8 cellular contexts compared by ENCODE assay signal in the genomic region with DNA sequence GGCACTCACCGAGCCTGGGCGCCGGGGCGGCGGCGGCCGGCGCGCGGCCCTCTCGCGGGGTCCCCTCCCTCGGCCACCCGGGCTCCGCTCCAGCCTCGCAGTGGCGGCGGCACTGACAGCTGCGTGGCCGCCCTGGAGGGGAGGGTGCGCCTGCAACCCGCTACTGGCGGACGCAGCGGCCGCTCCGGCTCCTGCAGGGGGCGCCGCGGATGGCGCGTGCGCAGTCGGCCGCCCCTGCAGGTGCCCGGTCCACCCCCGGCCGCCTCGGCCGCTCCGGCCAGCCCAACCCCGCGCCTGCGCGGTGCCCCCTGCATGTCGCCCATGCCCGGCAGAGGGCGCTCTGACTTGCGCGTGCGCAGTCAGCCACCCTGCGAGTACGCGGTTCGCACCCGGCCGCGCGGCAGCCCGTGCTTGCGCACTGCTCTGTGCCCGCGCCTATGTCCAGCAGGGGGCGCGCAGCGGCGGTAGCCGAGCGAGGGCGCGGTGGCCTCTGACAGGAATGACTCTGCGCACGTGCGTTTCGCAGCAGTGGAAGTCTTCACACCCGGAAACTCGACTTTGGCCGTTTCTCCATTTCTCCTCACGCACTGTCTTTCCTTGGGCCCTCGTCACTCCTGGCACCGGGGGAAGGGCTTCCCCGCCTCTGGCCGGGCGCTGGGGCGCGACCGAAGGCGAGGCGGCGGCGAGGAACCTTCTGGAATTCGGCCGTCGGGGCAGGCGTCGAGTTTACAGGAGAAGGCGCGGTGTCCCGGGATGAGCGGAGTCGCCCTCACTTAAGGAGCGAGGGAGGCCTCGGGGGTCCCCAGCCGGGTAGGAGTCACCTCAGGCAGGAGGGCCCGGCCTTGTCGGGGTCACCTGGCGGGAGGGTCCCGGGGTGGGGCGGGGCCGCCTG. TPM values are rescaled to one million over a fixed set of nuclear protein-coding genes. Genes with fewer than 3 reads are reported as not detected.
A peak's percentile ranks its signal among the peaks of the same experiment; 100 is the strongest.
DNase-seq lines count a peak whose midpoint lies in the region; ATAC-seq and TF ChIP-seq lines count a peak whose summit lies in the region.

A gene (minus strand): TSS at position 165 of the 892 bp plus-strand sequence. CDS start 14,262 bp downstream, outside the sequence.

- in situ Hi-C loops in Panc1 (cut with HindIII; ENCODE audit: low pct_unique_long_range_greater_than_20kb, low sequenced_read_pairs): no loop called here

- peak within 1 kb of the TSS; percentile 99 for H2AFZ ChIP-seq in KMS-11 (ENCODE audit: low read depth)
- peak within 1 kb of the TSS; percentile 31 for H2AFZ ChIP-seq in fibroblast of lung (ENCODE audit: low read length)

- H3F3A ChIP-seq in DOHH2 (ENCODE audit: control insufficient read depth, insufficient read depth): peaks cover 5% of the 10 kb centered on the region; the same call in 1 of the 2 replicates

- no peaks in the 10 kb centered on the region for H3K36me3 ChIP-seq in DOHH2 (ENCODE audit: control insufficient read depth, low read length)
- H3K36me3 ChIP-seq in KMS-11 (ENCODE audit: insufficient read depth): no peaks in the 10 kb centered on the region
- H3K36me3 ChIP-seq in Panc1 (ENCODE audit: control insufficient read depth, insufficient read depth, low read length): no peaks in the 10 kb centered on the region
- no peaks in the 10 kb centered on the region for H3K36me3 ChIP-seq in fibroblast of lung (ENCODE audit: control insufficient read depth, insufficient read depth, low read length)

- no TSS peak for BruUV-seq in Panc1 (replicated peaks; lab: Mats Ljungman, UMichigan)

- peaks cover 30% of the 10 kb centered on the region for H3K4me1 Mint-ChIP-seq in activated T-helper 1 cell treated with anti-CD3 and anti-CD28 coated beads, Interleukin-12 subunit alpha, Interleukin-12 subunit beta, Interleukin-2, Interleukin-4 antibody, amounts not matched to agents 30 ng/mL and 10 ng/mL and 1 ng/mL, durations not matched to agents 14 hours and 24 hours and 36 hours (ENCODE audit: low read depth)
- H3K4me1 Mint-ChIP-seq in naive thymus-derived CD8-positive, alpha-beta T cell: peaks cover 5 to 21% (median 12%) of the 10 kb centered on the region in 4 donors
- peaks cover 11 to 13% of the 10 kb centered on the region in 2 donors for H3K4me1 Mint-ChIP-seq in stimulated activated naive B cell treated with anti-CD40 and anti-IgM and Interleukin-4, amounts not matched to agents 10 μg/mL and 1 μg/mL and 100 μg/mL, for 72 hours

- no peaks in the 10 kb centered on the region for H4K20me1 ChIP-seq in DOHH2 (ENCODE audit: control insufficient read depth, insufficient read depth, low read depth, low read length)
- H4K20me1 ChIP-seq in KMS-11 (ENCODE audit: insufficient read depth): no peaks in the 10 kb centered on the region
- H4K20me1 ChIP-seq in fibroblast of lung (ENCODE audit: control insufficient read depth, extremely low read depth, insufficient read depth, low read length): no peaks in the 10 kb centered on the region

- H3K27ac Mint-ChIP-seq in activated T-helper 1 cell treated with anti-CD3 and anti-CD28 coated beads, Interleukin-12 subunit alpha, Interleukin-12 subunit beta, Interleukin-2, Interleukin-4 antibody, amounts not matched to agents 30 ng/mL and 10 ng/mL and 1 ng/mL, durations not matched to agents 14 hours and 24 hours and 36 hours: peak within 1 kb of the TSS; percentile 7
- H3K27ac Mint-ChIP-seq in naive thymus-derived CD8-positive, alpha-beta T cell: peak within 1 kb of the TSS in 9 of 10 donors; percentile 56 to 84 (median 75)
- peak within 1 kb of the TSS; percentile 92 for H3K27ac Mint-ChIP-seq in stimulated activated naive B cell treated with anti-CD40 and anti-IgM and Interleukin-4, amounts not matched to agents 10 μg/mL and 1 μg/mL and 100 μg/mL, for 72 hours

- no peaks in the 10 kb centered on the region for H3K79me2 ChIP-seq in DOHH2 (ENCODE audit: control insufficient read depth, low read length)
- H3K79me2 ChIP-seq in KMS-11 (ENCODE audit: insufficient read depth, low read depth): peaks cover 11% of the 10 kb centered on the region; the same call in 1 of the 2 replicates
- no peaks in the 10 kb centered on the region for H3K79me2 ChIP-seq in fibroblast of lung (ENCODE audit: control insufficient read depth, insufficient read depth, low read length)

- H3K4me2 ChIP-seq in DOHH2 (ENCODE audit: low read length) (peak within 1 kb of the TSS; percentile 94), KMS-11 (peak within 1 kb of the TSS; percentile 85), fibroblast of lung (ENCODE audit: extremely low read depth, insufficient read depth, low read length) (peak within 1 kb of the TSS; percentile 74)

- H3K4me3 Mint-ChIP-seq in activated T-helper 1 cell treated with anti-CD3 and anti-CD28 coated beads, Interleukin-12 subunit alpha, Interleukin-12 subunit beta, Interleukin-2, Interleukin-4 antibody, amounts not matched to agents 30 ng/mL and 10 ng/mL and 1 ng/mL, durations not matched to agents 14 hours and 24 hours and 36 hours: peak within 1 kb of the TSS; percentile 90
- peak within 1 kb of the TSS; percentile 75 to 91 (median 86) for H3K4me3 Mint-ChIP-seq in naive thymus-derived CD8-positive, alpha-beta T cell
- peak within 1 kb of the TSS; percentile 83 for H3K4me3 Mint-ChIP-seq in stimulated activated naive B cell treated with anti-CD40 and anti-IgM and Interleukin-4, amounts not matched to agents 10 μg/mL and 1 μg/mL and 100 μg/mL, for 72 hours

- H3K36me3 Mint-ChIP-seq in activated T-helper 1 cell treated with anti-CD3 and anti-CD28 coated beads, Interleukin-12 subunit alpha, Interleukin-12 subunit beta, Interleukin-2, Interleukin-4 antibody, amounts not matched to agents 30 ng/mL and 10 ng/mL and 1 ng/mL, durations not matched to agents 14 hours and 24 hours and 36 hours (ENCODE audit: low read depth): peaks cover 3% of the 10 kb centered on the region
- H3K36me3 Mint-ChIP-seq in naive thymus-derived CD8-positive, alpha-beta T cell: no peaks in the 10 kb centered on the region
- H3K36me3 Mint-ChIP-seq in stimulated activated naive B cell treated with anti-CD40 and anti-IgM and Interleukin-4, amounts not matched to agents 10 μg/mL and 1 μg/mL and 100 μg/mL, for 72 hours: peaks cover 3% of the 10 kb centered on the region in 2 donors

- H3K4me1 ChIP-seq in DOHH2 (ENCODE audit: control insufficient read depth, low read length) (peaks cover 13% of the 10 kb centered on the region), KMS-11 (ENCODE audit: low read depth, poor library complexity, severe bottlenecking) (peaks cover 19% of the 10 kb centered on the region), Panc1 (ENCODE audit: control insufficient read depth, insufficient read depth, low read length) (peaks cover 18% of the 10 kb centered on the region), fibroblast of lung (ENCODE audit: control insufficient read depth, extremely low read depth, insufficient read depth, low read length) (peaks cover 2% of the 10 kb centered on the region)

- H3K9me3 Mint-ChIP-seq in activated T-helper 1 cell treated with anti-CD3 and anti-CD28 coated beads, Interleukin-12 subunit alpha, Interleukin-12 subunit beta, Interleukin-2, Interleukin-4 antibody, amounts not matched to agents 30 ng/mL and 10 ng/mL and 1 ng/mL, durations not matched to agents 14 hours and 24 hours and 36 hours: no peaks in the 10 kb centered on the region
- no peaks in the 10 kb centered on the region for H3K9me3 Mint-ChIP-seq in naive thymus-derived CD8-positive, alpha-beta T cell
- no peaks in the 10 kb centered on the region for H3K9me3 Mint-ChIP-seq in stimulated activated naive B cell treated with anti-CD40 and anti-IgM and Interleukin-4, amounts not matched to agents 10 μg/mL and 1 μg/mL and 100 μg/mL, for 72 hours

- peak within 1 kb of the TSS; percentile 71 for H3K9ac ChIP-seq in KMS-11
- H3K9ac ChIP-seq in fibroblast of lung (ENCODE audit: insufficient read depth, low read length): no peak within 1 kb of the TSS

- H3K9me3 ChIP-seq in DOHH2 (ENCODE audit: control insufficient read depth, insufficient read depth, low read length): no peaks in the 10 kb centered on the region
- no peaks in the 10 kb centered on the region for H3K9me3 ChIP-seq in Panc1 (ENCODE audit: control insufficient read depth, insufficient read depth, low read depth, low read length)
- H3K9me3 ChIP-seq in fibroblast of lung (ENCODE audit: control insufficient read depth, insufficient read depth, low read depth, low read length): no peaks in the 10 kb centered on the region

- H3K4me3 ChIP-seq in DOHH2 (ENCODE audit: low read length) (peak within 1 kb of the TSS; percentile 83), KMS-11 (IDR thresholded peaks at IDR 0.05; ENCODE audit: insufficient read depth, low read depth, low read length) (no peak within 1 kb of the TSS), Panc1 (ENCODE audit: low read depth in 2 of 2, low read length in 2 of 2) (peak within 1 kb of the TSS; percentile 73 to 79), fibroblast of lung (replicated peaks in 1 of 4; ENCODE audit: control extremely low read depth in 1 of 4, insufficient read depth in 1 of 4, low read depth in 3 of 4, low read length in 4 of 4) (peak within 1 kb of the TSS; percentile 44 to 71 (median 68))

- no peak within 1 kb of the TSS for H3K27ac ChIP-seq in DOHH2 (ENCODE audit: low read depth, low read length)
- H3K27ac ChIP-seq in KMS-11: peak within 1 kb of the TSS; percentile 34; the same call in 1 of the 2 replicates
- H3K27ac ChIP-seq in Panc1 (ENCODE audit: low read length): peak within 1 kb of the TSS; percentile 86
- no peak within 1 kb of the TSS for H3K27ac ChIP-seq in fibroblast of lung (ENCODE audit: insufficient read depth, low read length)

- DNase-seq in Panc1 (ENCODE audit: low read depth, low spot score): peak; percentile 83
- peak; percentile 98 for DNase-seq in activated T-helper 1 cell treated with anti-CD3 and anti-CD28 coated beads, Interleukin-12 subunit alpha, Interleukin-12 subunit beta, Interleukin-2, Interleukin-4 antibody, amounts not matched to agents 30 ng/mL and 10 ng/mL and 1 ng/mL, durations not matched to agents 14 hours and 24 hours and 36 hours (ENCODE audit: low spot score)
- peak; percentile 73 to 87 for DNase-seq in fibroblast of lung (ENCODE audit: low read depth in 2 of 2)
- DNase-seq in naive thymus-derived CD8-positive, alpha-beta T cell: peak; percentile 86 to 97 (median 94)
- peak; percentile 98 for DNase-seq in stimulated activated naive B cell treated with anti-CD40 and anti-IgM and Interleukin-4, amounts not matched to agents 10 μg/mL and 1 μg/mL and 100 μg/mL, for 72 hours

- TF ChIP-seq CTCF in DOHH2 (IDR thresholded peaks at IDR 0.05; ENCODE audit: low read depth, low read length, poor library complexity, severe bottlenecking) (peak; percentile 98), KMS-11 (conservative IDR thresholded peaks at IDR 0.05; ENCODE audit: low read depth, low read length) (peak; percentile 98), Panc1 (IDR thresholded peaks at IDR 0.05) (peak; percentile 100), fibroblast of lung (conservative IDR thresholded peaks at IDR 0.05 in 1 of 2, IDR thresholded peaks at IDR 0.05 in 1 of 2; ENCODE audit: low read depth in 1 of 2, low read length in 2 of 2) (peak; percentile 75 to 86)

- no peaks in the 10 kb centered on the region for H3K9me2 ChIP-seq in DOHH2 (replicated peaks; ENCODE audit: control insufficient read depth, low read length)

- POLR2A ChIA-PET in Panc1 (lab: Charles Lee): no interaction called here
- POLR2A ChIA-PET in naive thymus-derived CD8-positive, alpha-beta T cell (lab: Charles Lee): interaction anchor here (0.8 to 1.2 kb wide), 5 partner anchors 72 to 376 kb away, joined by 3 read pairs; a partner anchor contains a TSS

- intact Hi-C loops in Panc1 (cut with micrococcal nuclease; ENCODE audit: unreplicated experiment): no loop called here
- intact Hi-C loops in activated T-helper 1 cell treated with anti-CD3 and anti-CD28 coated beads, Interleukin-12 subunit alpha, Interleukin-12 subunit beta, Interleukin-2, Interleukin-4 antibody, amounts not matched to agents 30 ng/mL and 10 ng/mL and 1 ng/mL, durations not matched to agents 14 hours and 24 hours and 36 hours (cut with micrococcal nuclease): loop anchor here (1.0 to 10.0 kb wide), 6 partner anchors 72 to 160 kb away; a partner anchor contains a TSS

- ATAC-seq in GM21786 (IDR thresholded peaks at IDR 0.05; ENCODE audit: unreplicated experiment) (peak; percentile 73), Panc1 (peak; percentile 94)
- peak; percentile 88 to 92 for ATAC-seq in naive thymus-derived CD8-positive, alpha-beta T cell
- peak; percentile 90 to 91 for ATAC-seq in stimulated activated naive B cell treated with anti-CD40 and anti-IgM and Interleukin-4, amounts not matched to agents 10 μg/mL and 1 μg/mL and 100 μg/mL, for 72 hours (replicated peaks)

- CTCF ChIA-PET in Panc1 (lab: Charles Lee): interaction anchor here (0.8 kb wide), 1 partner anchor 48 kb away, joined by 3 read pairs; no protein-coding TSS in a partner anchor

- H3K27me3 ChIP-seq in DOHH2 (ENCODE audit: control insufficient read depth, low read length) (peaks cover 37% of the 10 kb centered on the region), KMS-11 (ENCODE audit: insufficient read depth, low read depth) (no peaks in the 10 kb centered on the region), Panc1 (ENCODE audit: control insufficient read depth, insufficient read depth, low read length) (no peaks in the 10 kb centered on the region), fibroblast of lung (ENCODE audit: control insufficient read depth, insufficient read depth, low read length) (peaks cover 18% of the 10 kb centered on the region)

- H3K27me3 Mint-ChIP-seq in activated T-helper 1 cell treated with anti-CD3 and anti-CD28 coated beads, Interleukin-12 subunit alpha, Interleukin-12 subunit beta, Interleukin-2, Interleukin-4 antibody, amounts not matched to agents 30 ng/mL and 10 ng/mL and 1 ng/mL, durations not matched to agents 14 hours and 24 hours and 36 hours (ENCODE audit: insufficient read depth): peaks cover 33% of the 10 kb centered on the region
- H3K27me3 Mint-ChIP-seq in naive thymus-derived CD8-positive, alpha-beta T cell: peaks cover 0 to 5% (median 1%) of the 10 kb centered on the region in 5 donors
- peaks cover 14 to 22% of the 10 kb centered on the region in 2 donors for H3K27me3 Mint-ChIP-seq in stimulated activated naive B cell treated with anti-CD40 and anti-IgM and Interleukin-4, amounts not matched to agents 10 μg/mL and 1 μg/mL and 100 μg/mL, for 72 hours

RNA-seq across cellular contexts. Expression of the gene that starts here (rescaled TPM):
- total RNA-seq in Panc1 (2021; ENCODE audit: unreplicated experiment): 58.4 TPM
- polyA plus RNA-seq in Panc1 (2012; ENCODE audit: insufficient read length): 93.9 TPM
- 9.0 and 10.0 TPM in 2 replicates for total RNA-seq in activated T-helper 1 cell treated with anti-CD3 and anti-CD28 coated beads, Interleukin-12 subunit alpha, Interleukin-12 subunit beta, Interleukin-2, Interleukin-4 antibody, amounts not matched to agents 30 ng/mL and 10 ng/mL and 1 ng/mL, durations not matched to agents 14 hours and 24 hours and 36 hours
- total RNA-seq in fibroblast of lung: 1.5 and 6.1 TPM in 2 replicates
- 1.7 and 3.2 TPM in 2 replicates for polyA plus RNA-seq in fibroblast of lung
- 2.6 and 4.1 TPM in 2 replicates for polyA plus RNA-seq in fibroblast of lung (2012)
- 8.1 and 12.7 TPM in 2 replicates for polyA minus RNA-seq in fibroblast of lung (ENCODE audit: low replicate concordance)
- 1 to 10 TPM; 7.8 to 8.2 TPM for total RNA-seq in naive thymus-derived CD8-positive, alpha-beta T cell
- 1 to 10 TPM; 1.2 to 2.2 (median 2.1) TPM for polyA plus RNA-seq in naive thymus-derived CD8-positive, alpha-beta T cell

Comparison
In these comparisons a context has a peak if more than half of its experiments do, and no peak if none do; other contexts are left out.
1. H3K27ac ChIP-seq: peak in KMS-11 (single experiment) and Panc1 (single experiment); none in DOHH2 (single experiment) and fibroblast of lung (single experiment).
2. H3K27ac Mint-ChIP-seq: peak in every context shown above with its lines; median percentile 92 in stimulated activated naive B cell treated with anti-CD40 and anti-IgM and Interleukin-4, amounts not matched to agents 10 μg/mL and 1 μg/mL and 100 μg/mL, for 72 hours; 75 in naive thymus-derived CD8-positive, alpha-beta T cell; 7 in activated T-helper 1 cell treated with anti-CD3 and anti-CD28 coated beads, Interleukin-12 subunit alpha, Interleukin-12 subunit beta, Interleukin-2, Interleukin-4 antibody, amounts not matched to agents 30 ng/mL and 10 ng/mL and 1 ng/mL, durations not matched to agents 14 hours and 24 hours and 36 hours.
3. Peak in every context shown above with its lines, with median percentiles within 50 percentile points of each other: H3K4me2 ChIP-seq, CTCF ChIP-seq, ATAC-seq, DNase-seq and H3K4me3 Mint-ChIP-seq.